ENCODE assay signal across 15 cellular contexts in the genomic region with DNA sequence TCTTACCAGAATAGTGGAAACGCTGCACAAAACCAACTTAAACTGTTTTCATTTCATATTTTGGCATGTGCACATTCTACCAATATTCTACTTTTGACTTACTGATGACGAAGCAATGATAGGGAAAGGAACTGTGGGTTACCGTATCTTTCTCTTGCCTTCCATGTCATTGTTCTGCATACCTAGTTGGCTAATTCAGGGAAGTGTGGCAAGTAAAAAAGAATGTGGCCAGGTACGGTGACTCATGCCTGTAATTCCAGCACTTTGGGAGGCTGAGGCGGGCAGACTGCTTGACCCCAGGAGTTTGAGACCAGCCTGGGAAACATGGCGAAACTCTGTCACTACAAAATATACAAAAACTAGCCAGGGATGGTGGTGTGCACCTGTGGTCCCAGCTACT.
"Had no signal": no experiment of that assay in that cellular context is flagged by ENCODE, and none has a peak within 500 bp of the region (broad histone marks: within the 10 kb centered on the region; RNA-seq: fewer than 3 reads in every experiment).

No MANE protein-coding gene starts in this region.

- ATAC-seq: activated CD4-positive, CD25-positive, alpha-beta regulatory T cell treated with anti-CD3 and anti-CD28 coated beads, Interleukin-2, amount 50 U/mL, for 24 hours; effector memory CD8-positive, alpha-beta T cell; left colon; T-helper 17 cell had no signal

- H3K27ac Mint-ChIP-seq: activated naive CD4-positive, alpha-beta T cell treated with anti-CD3 and anti-CD28 coated beads, Interleukin-2, amount 50 U/mL, for 24 hours; dendritic cell treated with granulocyte-macrophage colony-stimulating factor and Interleukin-4, amounts not matched to agents 40 ng/mL and 50 ng/mL, for 4 days; T-helper 17 cell had no signal

- DNase-seq: activated CD4-positive, alpha-beta T cell treated with anti-CD3 and anti-CD28 coated beads, Interleukin-2, amount 50 U/mL, for 4 hours; activated effector memory CD4-positive, alpha-beta T cell treated with Interleukin-2 at 50 U/mL for 16 hours; activated T-cell treated with anti-CD3 and anti-CD28 coated beads, Interleukin-2, amount 50 U/mL, for 1 hour; amniotic stem cell; cerebellar nuclear complex; effector memory CD8-positive, alpha-beta T cell; erythroblast; glutamatergic neuron; left colon; nephron progenitor cell; T-helper 17 cell had no signal

- H3K4me3 Mint-ChIP-seq: activated naive CD4-positive, alpha-beta T cell treated with anti-CD3 and anti-CD28 coated beads, Interleukin-2, amount 50 U/mL, for 24 hours; brain; dendritic cell treated with granulocyte-macrophage colony-stimulating factor and Interleukin-4, amounts not matched to agents 40 ng/mL and 50 ng/mL, for 4 days; effector memory CD8-positive, alpha-beta T cell; nephron progenitor cell; T-helper 17 cell had no signal

- H3K9me3 Mint-ChIP-seq: activated naive CD4-positive, alpha-beta T cell treated with anti-CD3 and anti-CD28 coated beads, Interleukin-2, amount 50 U/mL, for 24 hours; brain; dendritic cell treated with granulocyte-macrophage colony-stimulating factor and Interleukin-4, amounts not matched to agents 40 ng/mL and 50 ng/mL, for 4 days; effector memory CD8-positive, alpha-beta T cell; nephron progenitor cell had no signal

- H3K27me3 Mint-ChIP-seq: activated naive CD4-positive, alpha-beta T cell treated with anti-CD3 and anti-CD28 coated beads, Interleukin-2, amount 50 U/mL, for 24 hours; dendritic cell treated with granulocyte-macrophage colony-stimulating factor and Interleukin-4, amounts not matched to agents 40 ng/mL and 50 ng/mL, for 4 days; effector memory CD8-positive, alpha-beta T cell; T-helper 17 cell had no signal

- H3K36me3 Mint-ChIP-seq: brain had no signal
